In the genomic region with DNA sequence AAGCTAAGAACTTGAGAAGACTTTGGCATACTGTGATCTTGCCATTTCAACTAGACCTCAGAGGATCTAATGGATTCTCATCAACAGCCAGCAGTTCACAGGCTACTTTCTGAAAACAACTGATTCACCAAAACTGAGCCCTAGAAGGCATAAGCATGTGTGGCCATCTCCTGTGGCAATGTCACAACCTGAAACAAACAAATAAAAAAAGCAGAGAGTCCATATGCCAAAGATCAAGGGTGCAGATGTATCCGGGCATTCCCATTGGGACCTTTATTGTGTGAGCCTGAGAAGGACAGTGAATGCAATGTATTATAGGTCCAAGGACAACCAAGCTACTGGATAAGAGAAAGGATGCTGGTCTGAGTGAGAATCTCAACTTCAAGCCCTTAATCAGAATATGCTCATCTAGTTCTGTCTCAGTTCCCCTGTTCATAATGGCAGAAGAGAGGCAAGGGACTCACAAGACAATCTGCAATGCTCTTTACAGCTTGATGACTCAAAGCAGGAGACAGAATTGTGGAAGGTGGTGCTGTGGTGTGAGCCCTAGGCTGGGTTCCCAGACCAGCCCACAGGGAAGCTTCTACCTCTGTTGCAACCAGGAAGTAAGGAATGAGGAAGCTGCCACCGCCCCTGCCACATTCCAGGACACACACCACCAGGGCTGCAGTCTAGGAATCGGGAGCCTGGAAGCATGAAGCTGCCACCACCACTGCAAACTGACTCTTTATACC, we compare ENCODE assay signal across 8 cellular contexts.
DNase-seq lines count a peak whose midpoint lies in the region; ATAC-seq and TF ChIP-seq lines count a peak whose summit lies in the region.

No MANE protein-coding gene starts in this region.

- DNase-seq in PC-9 (peak; percentile 74 to 90), right lobe of liver (peak in 1 of 3 donors; percentile 44), T-helper 1 cell (no peak), dedifferentiated amniotic fluid mesenchymal stem cell (ENCODE audit: extremely low spot score) (no peak), DMS114 treated with DMSO at 0.1 percent for 48 hours (lab: John Stamatoyannopoulos, UW; ENCODE audit: unreplicated experiment) (no peak), NCI-H128 (lab: John Stamatoyannopoulos, UW; ENCODE audit: unreplicated experiment) (no peak)

- H3K79me2 ChIP-seq in PC-9 (ENCODE audit: low read depth) = no peaks in the 10 kb centered on the region

- no peak for TF ChIP-seq CTCF in PC-9 (conservative IDR thresholded peaks at IDR 0.05)
- no peak for TF ChIP-seq CTCF in right lobe of liver (IDR thresholded peaks at IDR 0.05)

- WGBS in right lobe of liver (ENCODE audit: insufficient coverage, low coverage, low lambda C conversion rate, missing lambda C conversion rate) = 18% methylated on average over 2 of the region's 3 CpGs

- POLR2A ChIA-PET in PC-9 (lab: Charles Lee; ENCODE audit: unreplicated experiment) = no interaction called here

- no peaks in the 10 kb centered on the region for H4K20me1 ChIP-seq in PC-9 (ENCODE audit: insufficient read depth)

- H3K4me3 ChIP-seq in PC-9 (no peak overlapping the region), right lobe of liver (no peak overlapping the region)

- H3K27ac ChIP-seq in PC-9 (no peak overlapping the region), right lobe of liver (no peak overlapping the region)

- no peaks in the 10 kb centered on the region for H3K9me2 ChIP-seq in PC-9 (ENCODE audit: insufficient read depth)

- peaks cover 17% of the 10 kb centered on the region; the same call in 1 of the 2 replicates for H3F3A ChIP-seq in PC-9 (ENCODE audit: insufficient read depth, low read depth)

- CTCF ChIA-PET in PC-9 (lab: Charles Lee) = no interaction called here

- intact Hi-C loops in PC-9 (cut with micrococcal nuclease; ENCODE audit: unreplicated experiment) = loop anchor here (10.0 kb wide), 2 partner anchors 237 to 343 kb away; a partner anchor contains a TSS
- intact Hi-C loops in right lobe of liver (cut with DNase I) = no loop called here

- H3K4me1 ChIP-seq in PC-9 (replicated peaks; ENCODE audit: insufficient read depth) (peaks cover 23% of the 10 kb centered on the region), right lobe of liver (no peaks in the 10 kb centered on the region)

- peak overlapping the region; percentile 41 for H3K4me2 ChIP-seq in PC-9

- no peak overlapping the region for H2AFZ ChIP-seq in PC-9

- BruUV-seq in PC-9 (replicated peaks; lab: Mats Ljungman, UMichigan) = no TSS peak

- ATAC-seq in GM19043 (IDR thresholded peaks at IDR 0.05; ENCODE audit: low read depth, unreplicated experiment) = peak; percentile 92
- ATAC-seq in HG02852 (IDR thresholded peaks at IDR 0.05; ENCODE audit: unreplicated experiment) = peak; percentile 97
- ATAC-seq in right lobe of liver = peak; percentile 33 to 94 (median 58)

- no peaks in the 10 kb centered on the region for H3K27me3 ChIP-seq in PC-9 (ENCODE audit: insufficient read depth, low read depth)
- H3K27me3 ChIP-seq in right lobe of liver = no peaks in the 10 kb centered on the region

- H3K9me3 ChIP-seq in PC-9 (ENCODE audit: insufficient read depth, low read depth) = no peaks in the 10 kb centered on the region
- H3K9me3 ChIP-seq in right lobe of liver = no peaks in the 10 kb centered on the region

- H3K36me3 ChIP-seq in PC-9 (ENCODE audit: low read depth) (no peaks in the 10 kb centered on the region), right lobe of liver (no peaks in the 10 kb centered on the region)

- TF ChIP-seq POLR2A in right lobe of liver (IDR thresholded peaks at IDR 0.05) = no peak

Comparison
In these comparisons a context has a peak if more than half of its experiments do, and no peak if none do; other contexts are left out.
1. DNase-seq: peak in PC-9 (2 of 2); none in T-helper 1 cell (0 of 5), dedifferentiated amniotic fluid mesenchymal stem cell (single experiment), DMS114 treated with DMSO at 0.1 percent for 48 hours (single experiment) and NCI-H128 (single experiment).
2. Peak in every context shown above with its lines, with median percentiles within 50 percentile points of each other: ATAC-seq.